Comparison of ENCODE assay signal across 1 cellular context in genomic region chr15:64093627-64094417, GRCh38.
A peak's percentile ranks its signal among the peaks of the same experiment; 100 is the strongest.
TF ChIP-seq lines count a peak whose summit lies in the region.

A gene with protein sequence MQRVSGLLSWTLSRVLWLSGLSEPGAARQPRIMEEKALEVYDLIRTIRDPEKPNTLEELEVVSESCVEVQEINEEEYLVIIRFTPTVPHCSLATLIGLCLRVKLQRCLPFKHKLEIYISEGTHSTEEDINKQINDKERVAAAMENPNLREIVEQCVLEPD (minus strand): TSS chr15:64093838. CDS start chr15:64093768, 70 bp downstream.

TF ChIP-seq in HepG2, 621 proteins besides CTCF, POLR2A, EP300 and RAD21 (continued from another document and continues in another):
- TF ChIP-seq ZNF788 (CRISPR knock-in tag; IDR thresholded peaks at IDR 0.05; ENCODE audit: borderline replicate concordance) (peak; percentile 42; the same call in 1 of the 2 replicates), ZNF772 (CRISPR knock-in tag; IDR thresholded peaks at IDR 0.05) (no peak; the same call in 1 of the 2 replicates), ZNF841 (CRISPR knock-in tag; IDR thresholded peaks at IDR 0.05; ENCODE audit: borderline replicate concordance) (no peak), GATAD1 (CRISPR knock-in tag; IDR thresholded peaks at IDR 0.05) (peak; percentile 86), PRDM15 (CRISPR knock-in tag; IDR thresholded peaks at IDR 0.05) (no peak), REL (CRISPR knock-in tag; conservative IDR thresholded peaks at IDR 0.05) (no peak), ZNF496 (CRISPR knock-in tag; IDR thresholded peaks at IDR 0.05; ENCODE audit: insufficient replicate concordance) (no peak), ZNF761 (CRISPR knock-in tag; conservative IDR thresholded peaks at IDR 0.05) (0 out of 2 replicates have a peak, but pooled peaks have one; percentile 44), KDM1A (CRISPR knock-in tag; IDR thresholded peaks at IDR 0.05) (no peak), ZNF75D (CRISPR knock-in tag; IDR thresholded peaks at IDR 0.05; ENCODE audit: borderline replicate concordance) (no peak), ZNF282 (IDR thresholded peaks at IDR 0.05; ENCODE audit: partially characterized antibody) (no peak), GPN1 (CRISPR knock-in tag; IDR thresholded peaks at IDR 0.05; ENCODE audit: borderline replicate concordance) (no peak), KAT7 (CRISPR knock-in tag; IDR thresholded peaks at IDR 0.05; ENCODE audit: borderline replicate concordance) (no peak), SPEN (CRISPR knock-in tag; IDR thresholded peaks at IDR 0.05; ENCODE audit: low read depth) (peak; percentile 13; the same call in 1 of the 2 replicates), ZSCAN20 (CRISPR knock-in tag; IDR thresholded peaks at IDR 0.05; ENCODE audit: borderline replicate concordance) (no peak), SNAI1 (CRISPR knock-in tag; IDR thresholded peaks at IDR 0.05; ENCODE audit: borderline replicate concordance) (no peak), AHR (CRISPR knock-in tag; IDR thresholded peaks at IDR 0.05) (no peak), ZNF749 (CRISPR knock-in tag; IDR thresholded peaks at IDR 0.05; ENCODE audit: borderline replicate concordance) (no peak), FOXA1 (IDR thresholded peaks at IDR 0.05) (no peak), FOXA1 (CRISPR knock-in tag; IDR thresholded peaks at IDR 0.05) (no peak), BRCA1 (CRISPR knock-in tag; IDR thresholded peaks at IDR 0.05) (no peak), BATF2 (CRISPR knock-in tag; IDR thresholded peaks at IDR 0.05) (no peak), PREB (CRISPR knock-in tag; IDR thresholded peaks at IDR 0.05) (0 out of 2 replicates have a peak, but pooled peaks have one; percentile 2), BCL6 (CRISPR knock-in tag; IDR thresholded peaks at IDR 0.05) (no peak), HNRNPLL (IDR thresholded peaks at IDR 0.05; ENCODE audit: low read depth, low read length, poor library complexity, severe bottlenecking) (no peak), RFX3 (CRISPR knock-in tag; IDR thresholded peaks at IDR 0.05) (no peak), MTA3 (CRISPR knock-in tag; IDR thresholded peaks at IDR 0.05) (no peak), ZNF891 (CRISPR knock-in tag; IDR thresholded peaks at IDR 0.05) (no peak), NR2C2 (CRISPR knock-in tag; IDR thresholded peaks at IDR 0.05; ENCODE audit: borderline replicate concordance) (peak; percentile 81), ETV6 (CRISPR knock-in tag; conservative IDR thresholded peaks at IDR 0.05) (no peak), KAT8 (CRISPR knock-in tag; IDR thresholded peaks at IDR 0.05) (peak; percentile 81), ZBTB3 (CRISPR knock-in tag; IDR thresholded peaks at IDR 0.05; ENCODE audit: borderline replicate concordance, low read depth) (0 out of 2 replicates have a peak, but pooled peaks have one; percentile 15), ZNF644 (CRISPR knock-in tag; IDR thresholded peaks at IDR 0.05; ENCODE audit: low read depth) (no peak), ZNF747 (CRISPR knock-in tag; IDR thresholded peaks at IDR 0.05; ENCODE audit: borderline replicate concordance) (no peak), ZNF549 (CRISPR knock-in tag; IDR thresholded peaks at IDR 0.05) (no peak), TAF15 (IDR thresholded peaks at IDR 0.05; ENCODE audit: low read depth, low read length, poor library complexity, severe bottlenecking) (no peak), ZMYM3 (CRISPR knock-in tag; IDR thresholded peaks at IDR 0.05) (peak; percentile 66; the same call in 1 of the 2 replicates), JDP2 (CRISPR knock-in tag; IDR thresholded peaks at IDR 0.05; ENCODE audit: borderline replicate concordance) (no peak), ZNF225 (CRISPR knock-in tag; IDR thresholded peaks at IDR 0.05) (no peak; the same call in 1 of the 2 replicates), ZNF766 (CRISPR knock-in tag; IDR thresholded peaks at IDR 0.05; ENCODE audit: borderline replicate concordance) (peak; percentile 40; the same call in 1 of the 2 replicates), HDAC2 (CRISPR knock-in tag; IDR thresholded peaks at IDR 0.05) (no peak; the same call in none of the 2 replicates), ZSCAN29 (CRISPR knock-in tag; conservative IDR thresholded peaks at IDR 0.05) (0 out of 2 replicates have a peak, but pooled peaks have one; percentile 13), ZFYVE20 (CRISPR knock-in tag; IDR thresholded peaks at IDR 0.05; ENCODE audit: borderline replicate concordance, low read depth) (no peak), MAFK (conservative IDR thresholded peaks at IDR 0.05 in 1 of 2, IDR thresholded peaks at IDR 0.05 in 1 of 2; ENCODE audit: low read length in 2 of 2) (peak; percentile 30 to 63; a peak in 3 of 4 replicates), FOXM1 (CRISPR knock-in tag; IDR thresholded peaks at IDR 0.05) (no peak), HNF4A (CRISPR knock-in tag; IDR thresholded peaks at IDR 0.05) (peak; percentile 64), ZNF350 (CRISPR knock-in tag; IDR thresholded peaks at IDR 0.05; ENCODE audit: borderline replicate concordance, low read depth) (0 out of 2 replicates have a peak, but pooled peaks have one; percentile 41), HMG20B (CRISPR knock-in tag; conservative IDR thresholded peaks at IDR 0.05) (no peak), ZNF567 (CRISPR knock-in tag; IDR thresholded peaks at IDR 0.05; ENCODE audit: borderline replicate concordance) (peak; percentile 60; the same call in 1 of the 2 replicates), ZNF737 (CRISPR knock-in tag; IDR thresholded peaks at IDR 0.05; ENCODE audit: borderline replicate concordance) (no peak)
- TF ChIP-seq, protein P1, sequence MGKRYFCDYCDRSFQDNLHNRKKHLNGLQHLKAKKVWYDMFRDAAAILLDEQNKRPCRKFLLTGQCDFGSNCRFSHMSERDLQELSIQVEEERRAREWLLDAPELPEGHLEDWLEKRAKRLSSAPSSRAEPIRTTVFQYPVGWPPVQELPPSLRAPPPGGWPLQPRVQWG (CRISPR knock-in tag; IDR thresholded peaks at IDR 0.05; ENCODE audit: borderline replicate concordance, low read depth) = no peak
- TF ChIP-seq, protein P2, sequence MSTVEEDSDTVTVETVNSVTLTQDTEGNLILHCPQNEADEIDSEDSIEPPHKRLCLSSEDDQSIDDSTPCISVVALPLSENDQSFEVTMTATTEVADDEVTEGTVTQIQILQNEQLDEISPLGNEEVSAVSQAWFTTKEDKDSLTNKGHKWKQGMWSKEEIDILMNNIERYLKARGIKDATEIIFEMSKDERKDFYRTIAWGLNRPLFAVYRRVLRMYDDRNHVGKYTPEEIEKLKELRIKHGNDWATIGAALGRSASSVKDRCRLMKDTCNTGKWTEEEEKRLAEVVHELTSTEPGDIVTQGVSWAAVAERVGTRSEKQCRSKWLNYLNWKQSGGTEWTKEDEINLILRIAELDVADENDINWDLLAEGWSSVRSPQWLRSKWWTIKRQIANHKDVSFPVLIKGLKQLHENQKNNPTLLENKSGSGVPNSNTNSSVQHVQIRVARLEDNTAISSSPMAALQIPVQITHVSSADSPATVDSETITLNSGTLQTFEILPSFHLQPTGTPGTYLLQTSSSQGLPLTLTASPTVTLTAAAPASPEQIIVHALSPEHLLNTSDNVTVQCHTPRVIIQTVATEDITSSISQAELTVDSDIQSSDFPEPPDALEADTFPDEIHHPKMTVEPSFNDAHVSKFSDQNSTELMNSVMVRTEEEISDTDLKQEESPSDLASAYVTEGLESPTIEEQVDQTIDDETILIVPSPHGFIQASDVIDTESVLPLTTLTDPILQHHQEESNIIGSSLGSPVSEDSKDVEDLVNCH (CRISPR knock-in tag; IDR thresholded peaks at IDR 0.05) = no peak
- TF ChIP-seq, protein P3, sequence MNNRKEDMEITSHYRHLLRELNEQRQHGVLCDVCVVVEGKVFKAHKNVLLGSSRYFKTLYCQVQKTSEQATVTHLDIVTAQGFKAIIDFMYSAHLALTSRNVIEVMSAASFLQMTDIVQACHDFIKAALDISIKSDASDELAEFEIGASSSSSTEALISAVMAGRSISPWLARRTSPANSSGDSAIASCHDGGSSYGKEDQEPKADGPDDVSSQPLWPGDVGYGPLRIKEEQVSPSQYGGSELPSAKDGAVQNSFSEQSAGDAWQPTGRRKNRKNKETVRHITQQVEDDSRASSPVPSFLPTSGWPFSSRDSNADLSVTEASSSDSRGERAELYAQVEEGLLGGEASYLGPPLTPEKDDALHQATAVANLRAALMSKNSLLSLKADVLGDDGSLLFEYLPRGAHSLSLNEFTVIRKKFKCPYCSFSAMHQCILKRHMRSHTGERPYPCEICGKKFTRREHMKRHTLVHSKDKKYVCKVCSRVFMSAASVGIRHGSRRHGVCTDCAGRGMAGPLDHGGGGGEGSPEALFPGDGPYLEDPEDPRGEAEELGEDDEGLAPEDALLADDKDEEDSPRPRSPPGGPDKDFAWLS (CRISPR knock-in tag; IDR thresholded peaks at IDR 0.05; ENCODE audit: borderline replicate concordance) = no peak
- TF ChIP-seq, protein P4, sequence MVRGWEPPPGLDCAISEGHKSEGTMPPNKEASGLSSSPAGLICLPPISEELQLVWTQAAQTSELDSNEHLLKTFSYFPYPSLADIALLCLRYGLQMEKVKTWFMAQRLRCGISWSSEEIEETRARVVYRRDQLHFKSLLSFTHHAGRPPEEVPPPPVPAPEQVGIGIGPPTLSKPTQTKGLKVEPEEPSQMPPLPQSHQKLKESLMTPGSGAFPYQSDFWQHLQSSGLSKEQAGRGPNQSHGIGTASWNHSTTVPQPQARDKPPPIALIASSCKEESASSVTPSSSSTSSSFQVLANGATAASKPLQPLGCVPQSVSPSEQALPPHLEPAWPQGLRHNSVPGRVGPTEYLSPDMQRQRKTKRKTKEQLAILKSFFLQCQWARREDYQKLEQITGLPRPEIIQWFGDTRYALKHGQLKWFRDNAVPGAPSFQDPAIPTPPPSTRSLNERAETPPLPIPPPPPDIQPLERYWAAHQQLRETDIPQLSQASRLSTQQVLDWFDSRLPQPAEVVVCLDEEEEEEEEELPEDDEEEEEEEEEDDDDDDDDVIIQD (CRISPR knock-in tag; IDR thresholded peaks at IDR 0.05; ENCODE audit: low read depth) = no peak
- TF ChIP-seq, protein P5, sequence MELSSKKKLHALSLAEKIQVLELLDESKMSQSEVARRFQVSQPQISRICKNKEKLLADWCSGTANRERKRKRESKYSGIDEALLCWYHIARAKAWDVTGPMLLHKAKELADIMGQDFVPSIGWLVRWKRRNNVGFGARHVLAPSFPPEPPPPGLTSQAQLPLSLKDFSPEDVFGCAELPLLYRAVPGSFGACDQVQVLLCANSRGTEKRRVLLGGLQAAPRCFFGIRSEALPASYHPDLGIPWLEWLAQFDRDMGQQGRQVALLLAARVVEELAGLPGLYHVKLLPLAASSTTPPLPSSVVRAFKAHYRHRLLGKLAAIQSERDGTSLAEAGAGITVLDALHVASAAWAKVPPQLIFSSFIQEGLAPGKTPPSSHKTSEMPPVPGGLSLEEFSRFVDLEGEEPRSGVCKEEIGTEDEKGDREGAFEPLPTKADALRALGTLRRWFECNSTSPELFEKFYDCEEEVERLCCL (CRISPR knock-in tag; IDR thresholded peaks at IDR 0.05; ENCODE audit: borderline replicate concordance) = peak; percentile 79; the same call in 1 of the 2 replicates
